ENCODE assay signal across 30 cellular contexts in the genomic region with DNA sequence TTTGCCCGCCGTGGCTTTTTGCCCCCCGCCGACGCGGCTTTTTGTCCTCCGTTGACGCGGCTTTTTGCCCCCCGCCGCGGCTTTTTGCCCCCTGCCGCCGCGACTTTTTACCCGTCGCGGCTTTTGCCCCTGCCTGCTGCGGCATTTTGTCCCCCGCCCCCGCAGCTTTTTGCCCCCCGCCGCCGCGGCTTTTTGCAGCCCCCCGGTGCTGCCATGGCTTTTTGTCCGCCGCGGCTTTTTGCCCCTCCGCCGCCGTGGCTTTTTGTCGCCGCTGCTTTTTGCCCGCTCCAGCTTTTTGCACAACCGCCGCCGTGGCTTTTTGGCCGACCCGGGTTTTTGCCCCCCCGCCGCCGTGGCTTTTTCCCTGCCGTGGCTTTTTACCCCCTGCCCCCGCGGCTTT.
A peak's percentile ranks its signal among the peaks of the same experiment; 100 is the strongest.
DNase-seq lines count a peak whose midpoint lies in the region; TF ChIP-seq lines count a peak whose summit lies in the region.
"Had no signal": no experiment of that assay in that cellular context is flagged by ENCODE, and none has a peak within 500 bp of the region (broad histone marks: within the 10 kb centered on the region; RNA-seq: fewer than 3 reads in every experiment).

No MANE protein-coding gene starts in this region.

- H3K79me2 ChIP-seq in osteoblast (ENCODE audit: insufficient read depth, low read length) = no peaks in the 10 kb centered on the region

- H4K91ac ChIP-seq in mesenchymal stem cell (ENCODE audit: low read length) = no peak overlapping the region

- no peak overlapping the region for H2BK120ac ChIP-seq in mesenchymal stem cell (ENCODE audit: low read depth, low read length)

- H3K4me1 ChIP-seq in esophagus muscularis mucosa = no peaks in the 10 kb centered on the region
- no peaks in the 10 kb centered on the region for H3K4me1 ChIP-seq in osteoblast (ENCODE audit: insufficient read depth, low read length)
- H3K4me1 ChIP-seq in mesenchymal stem cell (ENCODE audit: control insufficient read depth, insufficient read depth, low read depth, low read length) = no peaks in the 10 kb centered on the region
- H3K4me1 ChIP-seq: A549; BE2C; BLaER1; BLaER1 treated with 17β-estradiol and CSF1 and Interleukin-3, amounts not matched to agents 10 nM and 100 nM; Caco-2 had no signal

- no peak overlapping the region for H2AK5ac ChIP-seq in mesenchymal stem cell (ENCODE audit: low read length, severe bottlenecking)

- H4K8ac ChIP-seq in mesenchymal stem cell (ENCODE audit: low read length) = no peak overlapping the region

- no peak overlapping the region for H3K18ac ChIP-seq in mesenchymal stem cell (ENCODE audit: low read depth in 1 of 2, low read length in 2 of 2)

- no peak overlapping the region for H2BK5ac ChIP-seq in mesenchymal stem cell (ENCODE audit: low read depth, low read length, poor library complexity, severe bottlenecking)

- no peaks in the 10 kb centered on the region for H4K20me1 ChIP-seq in osteoblast (ENCODE audit: insufficient read depth, low read length)
- H4K20me1 ChIP-seq: BLaER1; BLaER1 treated with 17β-estradiol and CSF1 and Interleukin-3, amounts not matched to agents 10 nM and 100 nM had no signal

- H3K4me3 ChIP-seq in esophagus muscularis mucosa (no peak overlapping the region), osteoblast (ENCODE audit: insufficient read depth, low read length) (no peak overlapping the region), mesenchymal stem cell (ENCODE audit: insufficient read depth in 1 of 2, low read depth in 1 of 2, low read length in 2 of 2) (no peak overlapping the region)
- H3K4me3 ChIP-seq: A549; BLaER1; BLaER1 treated with 17β-estradiol and CSF1 and Interleukin-3, amounts not matched to agents 10 nM and 100 nM had no signal

- H3K27ac ChIP-seq in esophagus muscularis mucosa (replicated peaks in 1 of 4) (no peak overlapping the region), osteoblast (ENCODE audit: low read depth, low read length) (no peak overlapping the region), mesenchymal stem cell (ENCODE audit: low read length, poor library complexity, severe bottlenecking) (no peak overlapping the region)
- H3K27ac ChIP-seq: 22Rv1; A549; BLaER1; BLaER1 treated with 17β-estradiol and CSF1 and Interleukin-3, amounts not matched to agents 10 nM and 100 nM; C4-2B had no signal

- WGBS in esophagus muscularis mucosa = 65% methylated on average over 45 of the region's 46 CpGs
- WGBS in mesenchymal stem cell = 96% methylated on average over 45 of the region's 46 CpGs

- intact Hi-C loops in esophagus muscularis mucosa (cut with DNase I) = no loop called here

- no peak overlapping the region for H3K4me2 ChIP-seq in osteoblast (ENCODE audit: insufficient read depth, low read length)
- H3K4me2 ChIP-seq in mesenchymal stem cell (ENCODE audit: low read length, poor library complexity, severe bottlenecking) = no peak overlapping the region
- H3K4me2 ChIP-seq: A549; BLaER1; BLaER1 treated with 17β-estradiol and CSF1 and Interleukin-3, amounts not matched to agents 10 nM and 100 nM had no signal

- no peak for TF ChIP-seq EP300 in esophagus muscularis mucosa (IDR thresholded peaks at IDR 0.05)

- no peak for TF ChIP-seq POLR2A in esophagus muscularis mucosa (IDR thresholded peaks at IDR 0.05; ENCODE audit: low read depth)

- TF ChIP-seq CTCF in esophagus muscularis mucosa (IDR thresholded peaks at IDR 0.05) (no peak), osteoblast (IDR thresholded peaks at IDR 0.05; ENCODE audit: extremely low read depth, low read depth, low read length) (no peak)

- H3K14ac ChIP-seq in mesenchymal stem cell (ENCODE audit: low read length in 2 of 2) = no peak overlapping the region

- no peak overlapping the region for H3K23ac ChIP-seq in mesenchymal stem cell (ENCODE audit: low read length in 2 of 2)

- H2BK12ac ChIP-seq in mesenchymal stem cell (ENCODE audit: low read length in 2 of 2) = no peak overlapping the region

- peaks cover 0 to 34% (median 0%) of the 10 kb centered on the region in 4 donors for H3K27me3 ChIP-seq in esophagus muscularis mucosa
- H3K27me3 ChIP-seq in osteoblast (ENCODE audit: insufficient read depth, low read length) = no peaks in the 10 kb centered on the region
- H3K27me3 ChIP-seq in mesenchymal stem cell (ENCODE audit: control insufficient read depth in 1 of 2, insufficient read depth in 1 of 2, low read length in 2 of 2) = no peaks in the 10 kb centered on the region
- H3K27me3 ChIP-seq: BE2C; BLaER1; BLaER1 treated with 17β-estradiol and CSF1 and Interleukin-3, amounts not matched to agents 10 nM and 100 nM had no signal

- H2BK15ac ChIP-seq in mesenchymal stem cell (ENCODE audit: low read depth, poor library complexity, severe bottlenecking) = no peak overlapping the region

- no peak overlapping the region for H3K4ac ChIP-seq in mesenchymal stem cell (ENCODE audit: low read depth in 1 of 2, low read length in 2 of 2)

- H3K9me3 ChIP-seq in esophagus muscularis mucosa (peaks cover 0 to 16% (median 6%) of the 10 kb centered on the region in 4 donors), osteoblast (ENCODE audit: low read depth, low read length) (no peaks in the 10 kb centered on the region), mesenchymal stem cell (ENCODE audit: control insufficient read depth, low read length) (no peaks in the 10 kb centered on the region)
- H3K9me3 ChIP-seq: A549, BE2C, Caco-2 had no signal

- H3K79me1 ChIP-seq in mesenchymal stem cell (replicated peaks; ENCODE audit: low read length, poor library complexity, severe bottlenecking) = no peaks in the 10 kb centered on the region

- H3K36me3 ChIP-seq in esophagus muscularis mucosa = no peaks in the 10 kb centered on the region
- no peaks in the 10 kb centered on the region for H3K36me3 ChIP-seq in osteoblast (ENCODE audit: insufficient read depth, low read length)
- H3K36me3 ChIP-seq in mesenchymal stem cell (ENCODE audit: control insufficient read depth in 1 of 2, insufficient read depth in 2 of 2, low read depth in 1 of 2, low read length in 2 of 2) = no peaks in the 10 kb centered on the region
- H3K36me3 ChIP-seq: BE2C; BLaER1; BLaER1 treated with 17β-estradiol and CSF1 and Interleukin-3, amounts not matched to agents 10 nM and 100 nM had no signal

- H2AFZ ChIP-seq in osteoblast (ENCODE audit: low read length) = no peak overlapping the region
- no peak overlapping the region for H2AFZ ChIP-seq in mesenchymal stem cell (ENCODE audit: low read depth, low read length)

- no peak overlapping the region for H3K9ac ChIP-seq in mesenchymal stem cell (ENCODE audit: low read length)
- H3K9ac ChIP-seq: BLaER1; BLaER1 treated with 17β-estradiol and CSF1 and Interleukin-3, amounts not matched to agents 10 nM and 100 nM had no signal

- DNase-seq in D341Med (ENCODE audit: low spot score) (peak; percentile 1), esophagus muscularis mucosa (ENCODE audit: extremely low spot score) (peak; percentile 26), osteoblast (ENCODE audit: insufficient read length, low spot score, missing footprints) (peak; percentile 25), superior temporal gyrus (ENCODE audit: extremely low spot score) (no peak), mesenchymal stem cell (no peak)
- no peak for DNase-seq in activated CD4-positive, alpha-beta T cell treated with anti-CD3 and anti-CD28 coated beads for 48 hours
- DNase-seq: 8988T; ACHN; AML-193; BE2C; C1 segment of cervical spinal cord; Caco-2; Calu3; CD4-positive, alpha-beta T cell; CD4-positive, CD25-positive, alpha-beta regulatory T cell; CD8-positive, alpha-beta memory T cell; CD8-positive, alpha-beta T cell; COR-L47; DMS 273 treated with DMSO at 0.1 percent for 48 hours; DMS153; DMS53; DMS79; DMS79 treated with DMSO at 0.1 percent for 48 hours; DND-41; EL had no signal

Comparison
In these comparisons a context has a peak if more than half of its experiments do, and no peak if none do; other contexts are left out.
1. DNase-seq: peak in D341Med (single experiment), esophagus muscularis mucosa (single experiment) and osteoblast (single experiment); none in superior temporal gyrus (single experiment), mesenchymal stem cell (single experiment) and activated CD4-positive, alpha-beta T cell treated with anti-CD3 and anti-CD28 coated beads for 48 hours (single experiment).